ENCODE assay signal across 8 cellular contexts in the genomic region with DNA sequence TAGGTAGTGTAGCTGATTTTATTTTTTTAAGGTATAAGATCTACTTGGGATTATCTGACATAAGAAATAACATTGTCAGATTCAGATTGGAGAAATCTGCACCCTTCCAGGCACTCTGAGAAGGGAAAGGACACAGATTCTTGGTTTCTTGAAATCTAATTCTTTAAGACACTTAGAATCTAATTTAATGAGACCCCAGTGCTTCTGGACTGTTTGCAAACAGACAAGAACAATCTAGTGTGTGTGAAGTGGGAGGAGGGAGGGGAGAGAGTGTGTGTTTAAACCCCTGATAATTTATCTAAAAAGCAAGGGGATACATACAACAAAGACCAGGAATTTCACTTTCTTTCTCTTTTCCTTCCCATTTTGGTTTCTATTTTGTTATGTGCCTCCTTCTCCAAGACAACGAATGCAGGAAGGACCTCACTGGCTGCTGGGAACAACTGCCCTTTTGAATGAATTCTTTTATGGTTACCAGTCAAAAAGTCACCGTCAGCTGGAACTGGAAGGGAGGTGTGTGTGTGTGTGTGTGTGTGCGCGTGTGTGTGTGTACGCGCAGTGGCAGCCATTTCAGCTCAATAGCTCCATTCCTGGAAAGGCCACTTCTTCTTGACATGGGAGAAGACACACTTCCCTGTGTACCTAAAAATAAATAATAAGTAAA.
A peak's percentile ranks its signal among the peaks of the same experiment; 100 is the strongest.
DNase-seq lines count a peak whose midpoint lies in the region; ATAC-seq, FAIRE-seq and TF ChIP-seq lines count a peak whose summit lies in the region.

No MANE protein-coding gene starts in this region.

- no peaks in the 10 kb centered on the region for H3K27me3 Mint-ChIP-seq in CD4-positive, alpha-beta memory T cell

- H3K9me3 ChIP-seq in HUES48 (ENCODE audit: control insufficient read depth, insufficient read depth, low read length): no peaks in the 10 kb centered on the region
- H3K9me3 ChIP-seq in CD4-positive, alpha-beta memory T cell (ENCODE audit: control insufficient read depth in 1 of 2, low read length in 2 of 2): no peaks in the 10 kb centered on the region

- H3K36me3 Mint-ChIP-seq in CD4-positive, alpha-beta memory T cell: no peaks in the 10 kb centered on the region

- H3K27me3 ChIP-seq in ACC112 (ENCODE audit: insufficient read depth, low read length) (no peaks in the 10 kb centered on the region), HUES48 (ENCODE audit: control insufficient read depth, insufficient read depth, low read length) (no peaks in the 10 kb centered on the region), bronchial epithelial cell (ENCODE audit: control insufficient read depth, insufficient read depth, low read length) (no peaks in the 10 kb centered on the region)
- no peaks in the 10 kb centered on the region for H3K27me3 ChIP-seq in CD4-positive, alpha-beta memory T cell (ENCODE audit: insufficient read depth, low read length)

- intact Hi-C loops in CD4-positive, alpha-beta memory T cell (cut with micrococcal nuclease): loop anchor here (1.0 to 10.0 kb wide), 4 partner anchors 26 to 1629 kb away; no protein-coding TSS in a partner anchor

- POLR2A ChIA-PET in CD4-positive, alpha-beta memory T cell (lab: Charles Lee; ENCODE audit: partially characterized antibody): interaction anchor here (0.9 to 2.1 kb wide), 4 partner anchors 190 to 362 kb away, joined by 3 to 15 read pairs (median 4); partner anchors contain the start of gene ZNF217

- H3K4me1 Mint-ChIP-seq in CD4-positive, alpha-beta memory T cell: peaks cover 4 to 34% (median 13%) of the 10 kb centered on the region in 4 donors

- H2AFZ ChIP-seq in ACC112 (ENCODE audit: low read length, unreplicated experiment): peak overlapping the region; percentile 97

- H3K4me1 ChIP-seq in ACC112 (ENCODE audit: control insufficient read depth, insufficient read depth, low read length, unreplicated experiment) (peaks cover 30% of the 10 kb centered on the region), HUES48 (ENCODE audit: control insufficient read depth, insufficient read depth, low read length) (peaks cover 46% of the 10 kb centered on the region)
- H3K4me1 ChIP-seq in CD4-positive, alpha-beta memory T cell (ENCODE audit: insufficient read depth, low read length): peaks cover 9% of the 10 kb centered on the region

- H3K4me3 ChIP-seq in ACC112 (ENCODE audit: low read depth, low read length) (peak overlapping the region; percentile 50), HUES48 (ENCODE audit: low read depth, low read length) (peak overlapping the region; percentile 18), bronchial epithelial cell (ENCODE audit: low read depth, low read length) (no peak overlapping the region)
- H3K4me3 ChIP-seq in CD4-positive, alpha-beta memory T cell (ENCODE audit: low read length in 2 of 2): no peak overlapping the region

- H3K36me3 ChIP-seq in ACC112 (ENCODE audit: insufficient read depth, low read length) (no peaks in the 10 kb centered on the region), HUES48 (ENCODE audit: control insufficient read depth, insufficient read depth, low read length) (no peaks in the 10 kb centered on the region), bronchial epithelial cell (ENCODE audit: control insufficient read depth, insufficient read depth, low read length) (no peaks in the 10 kb centered on the region)
- H3K36me3 ChIP-seq in CD4-positive, alpha-beta memory T cell (ENCODE audit: insufficient read depth, low read length): no peaks in the 10 kb centered on the region

- CTCF ChIA-PET in CD4-positive, alpha-beta memory T cell (lab: Charles Lee; ENCODE audit: partially characterized antibody): interaction anchor here (0.6 to 17.9 kb wide), 14 partner anchors 9 to 724 kb away, joined by 3 to 174 read pairs (median 4); no protein-coding TSS in a partner anchor

- H3K27ac Mint-ChIP-seq in CD4-positive, alpha-beta memory T cell: peak overlapping the region in 1 of 7 donors; percentile 51

- ATAC-seq in HG02798 (IDR thresholded peaks at IDR 0.05; ENCODE audit: poor library complexity, unreplicated experiment): no peak

- H3K27ac ChIP-seq in ACC112 (ENCODE audit: low read depth, low read length) (peak overlapping the region; percentile 79), HUES48 (ENCODE audit: low read depth, low read length) (peak overlapping the region; percentile 81)
- H3K27ac ChIP-seq in CD4-positive, alpha-beta memory T cell (ENCODE audit: low read depth, low read length): no peak overlapping the region

- no peak for TF ChIP-seq CTCF in bronchial epithelial cell (IDR thresholded peaks at IDR 0.05; ENCODE audit: insufficient read depth, low read length, severe bottlenecking)

- H3K9ac ChIP-seq in HUES48 (ENCODE audit: low read depth, low read length): peak overlapping the region; percentile 38; the same call in 1 of the 2 replicates

- H3K79me2 ChIP-seq in ACC112 (ENCODE audit: control insufficient read depth, insufficient read depth, low read length, unreplicated experiment): no peaks in the 10 kb centered on the region

- no peaks in the 10 kb centered on the region for H3K9me3 Mint-ChIP-seq in CD4-positive, alpha-beta memory T cell

- DNase-seq in bronchial epithelial cell (ENCODE audit: low read depth) (peak; percentile 46), lung microvascular endothelial cell (ENCODE audit: low read depth in 2 of 2) (peak; percentile 60 to 92), SHP77 (lab: John Stamatoyannopoulos, UW) (no peak), NCI-H2081 (lab: John Stamatoyannopoulos, UW) (no peak)
- DNase-seq in CD4-positive, alpha-beta memory T cell: no peak

- FAIRE-seq in bronchial epithelial cell (lab: Jason Lieb, UNC): no peak

- no peak overlapping the region for H3K4me3 Mint-ChIP-seq in CD4-positive, alpha-beta memory T cell

Comparison
In these comparisons a context has a peak if more than half of its experiments do, and no peak if none do; other contexts are left out.
1. H3K4me3 ChIP-seq: peak in ACC112 (single experiment) and HUES48 (single experiment); none in bronchial epithelial cell (single experiment) and CD4-positive, alpha-beta memory T cell (0 of 2).
2. DNase-seq: peak in bronchial epithelial cell (single experiment) and lung microvascular endothelial cell (2 of 2); none in CD4-positive, alpha-beta memory T cell (0 of 5), SHP77 (0 of 2) and NCI-H2081 (0 of 2).